In genomic region chr17:28178800-28179199, GRCh38 we compare ENCODE assay signal across 15 cellular contexts.
DNase-seq lines count a peak whose midpoint lies in the region; ATAC-seq and TF ChIP-seq lines count a peak whose summit lies in the region.
"Had no signal": no experiment of that assay in that cellular context is flagged by ENCODE, and none has a peak within 500 bp of the region (broad histone marks: within the 10 kb centered on the region; RNA-seq: fewer than 3 reads in every experiment).

No MANE protein-coding gene starts in this region.

- peaks cover 7% of the 10 kb centered on the region for H3K4me1 ChIP-seq in mesenchymal stem cell (ENCODE audit: control insufficient read depth, insufficient read depth, low read depth, low read length)
- H3K4me1 ChIP-seq in mucosa of descending colon (ENCODE audit: low read depth), result no peaks in the 10 kb centered on the region

- no peak overlapping the region for H3K14ac ChIP-seq in mesenchymal stem cell (ENCODE audit: low read length in 2 of 2)

- H3K18ac ChIP-seq in mesenchymal stem cell (ENCODE audit: low read depth in 1 of 2, low read length in 2 of 2), result no peak overlapping the region

- H3K4me2 ChIP-seq in mesenchymal stem cell (ENCODE audit: low read length, poor library complexity, severe bottlenecking), result peak overlapping the region; percentile 7

- TF ChIP-seq CTCF in HFFc6 (IDR thresholded peaks at IDR 0.05), result no peak
- TF ChIP-seq CTCF in fibroblast of mammary gland (conservative IDR thresholded peaks at IDR 0.05; ENCODE audit: control insufficient read depth, insufficient read depth, low read depth, low read length), result no peak
- TF ChIP-seq CTCF in mucosa of descending colon (IDR thresholded peaks at IDR 0.05), result no peak

- peak overlapping the region; percentile 43 for H2AK5ac ChIP-seq in mesenchymal stem cell (ENCODE audit: low read length, severe bottlenecking)

- no peaks in the 10 kb centered on the region for H3K27me3 Mint-ChIP-seq in HFFc6 (ENCODE audit: insufficient read depth)

- H3K4me3 ChIP-seq in fibroblast of mammary gland (ENCODE audit: control insufficient read depth, low read depth, low read length), result no peak overlapping the region
- no peak overlapping the region for H3K4me3 ChIP-seq in mesenchymal stem cell (ENCODE audit: insufficient read depth in 1 of 2, low read depth in 1 of 2, low read length in 2 of 2)
- H3K4me3 ChIP-seq in mucosa of descending colon, result no peak overlapping the region
- H3K4me3 ChIP-seq: SJSA1 had no signal

- H4K91ac ChIP-seq in mesenchymal stem cell (ENCODE audit: low read length), result no peak overlapping the region

- H3K23ac ChIP-seq in mesenchymal stem cell (ENCODE audit: low read length in 2 of 2), result no peak overlapping the region

- peaks cover 16% of the 10 kb centered on the region for H3K79me1 ChIP-seq in mesenchymal stem cell (replicated peaks; ENCODE audit: low read length, poor library complexity, severe bottlenecking)

- H3K27ac ChIP-seq in mesenchymal stem cell (ENCODE audit: low read length, poor library complexity, severe bottlenecking), result peak overlapping the region; percentile 79
- H3K27ac ChIP-seq: SJSA1 had no signal

- no peak overlapping the region for H2BK15ac ChIP-seq in mesenchymal stem cell (ENCODE audit: low read depth, poor library complexity, severe bottlenecking)

- no peak overlapping the region for H3K4ac ChIP-seq in mesenchymal stem cell (ENCODE audit: low read depth in 1 of 2, low read length in 2 of 2)

- peak; percentile 31 for DNase-seq in Ammon's horn (ENCODE audit: low spot score)
- no peak for DNase-seq in HFFc6
- DNase-seq in fibroblast of mammary gland (ENCODE audit: low read depth), result peak; percentile 12
- no peak for DNase-seq in mesenchymal stem cell
- DNase-seq in mucosa of descending colon, result no peak
- no peak for DNase-seq in superior temporal gyrus (ENCODE audit: extremely low spot score)
- no peak for DNase-seq in DMS79 (lab: John Stamatoyannopoulos, UW)
- DNase-seq: Caco-2, KG1, NCI-H1436, NCI-H2081, NCI-H510A, NCI-H774 had no signal

- H3K27ac Mint-ChIP-seq in HFFc6, result peak overlapping the region; percentile 80
- H3K27ac Mint-ChIP-seq: CD14-positive monocyte had no signal

- H3K36me3 Mint-ChIP-seq in HFFc6 (ENCODE audit: low read depth), result peaks cover 37% of the 10 kb centered on the region

- 99% methylated on average over 3 of the region's 3 CpGs for WGBS in mesenchymal stem cell

- no peak overlapping the region for H3K4me3 Mint-ChIP-seq in HFFc6
- H3K4me3 Mint-ChIP-seq: CD14-positive monocyte had no signal

- H3K36me3 ChIP-seq in mesenchymal stem cell (ENCODE audit: control insufficient read depth in 1 of 2, insufficient read depth in 2 of 2, low read depth in 1 of 2, low read length in 2 of 2) (peaks cover 5 to 29% of the 10 kb centered on the region in 2 experiments), mucosa of descending colon (ENCODE audit: low read depth) (no peaks in the 10 kb centered on the region)

- intact Hi-C loops in mucosa of descending colon (cut with DNase I, micrococcal nuclease), result no loop called here

- H3K9me3 Mint-ChIP-seq in HFFc6, result no peaks in the 10 kb centered on the region

- H2BK5ac ChIP-seq in mesenchymal stem cell (ENCODE audit: low read depth, low read length, poor library complexity, severe bottlenecking), result peak overlapping the region; percentile 9

- peaks cover 58% of the 10 kb centered on the region for H3K4me1 Mint-ChIP-seq in HFFc6 (ENCODE audit: low read depth)

- no peak overlapping the region for H2BK120ac ChIP-seq in mesenchymal stem cell (ENCODE audit: low read depth, low read length)

- no peak overlapping the region for H2BK12ac ChIP-seq in mesenchymal stem cell (ENCODE audit: low read length in 2 of 2)

- H3K9me3 ChIP-seq in mesenchymal stem cell (ENCODE audit: control insufficient read depth, low read length) (no peaks in the 10 kb centered on the region), mucosa of descending colon (no peaks in the 10 kb centered on the region)
- H3K9me3 ChIP-seq: Caco-2, SJSA1 had no signal

- H2AFZ ChIP-seq in mesenchymal stem cell (ENCODE audit: low read depth, low read length), result no peak overlapping the region

- no peak for ATAC-seq in mucosa of descending colon

- H3K27me3 ChIP-seq in mesenchymal stem cell (ENCODE audit: control insufficient read depth in 1 of 2, insufficient read depth in 1 of 2, low read length in 2 of 2), result no peaks in the 10 kb centered on the region
- H3K27me3 ChIP-seq: SJSA1 had no signal

- no peak overlapping the region for H3K9ac ChIP-seq in mesenchymal stem cell (ENCODE audit: low read length)

- H4K8ac ChIP-seq in mesenchymal stem cell (ENCODE audit: low read length), result no peak overlapping the region

Comparison
In these comparisons a context has a peak if more than half of its experiments do, and no peak if none do; other contexts are left out.
1. DNase-seq: peak in Ammon's horn (single experiment) and fibroblast of mammary gland (single experiment); none in HFFc6 (single experiment), mesenchymal stem cell (single experiment), mucosa of descending colon (0 of 3), superior temporal gyrus (single experiment) and DMS79 (single experiment).